In the genomic region with DNA sequence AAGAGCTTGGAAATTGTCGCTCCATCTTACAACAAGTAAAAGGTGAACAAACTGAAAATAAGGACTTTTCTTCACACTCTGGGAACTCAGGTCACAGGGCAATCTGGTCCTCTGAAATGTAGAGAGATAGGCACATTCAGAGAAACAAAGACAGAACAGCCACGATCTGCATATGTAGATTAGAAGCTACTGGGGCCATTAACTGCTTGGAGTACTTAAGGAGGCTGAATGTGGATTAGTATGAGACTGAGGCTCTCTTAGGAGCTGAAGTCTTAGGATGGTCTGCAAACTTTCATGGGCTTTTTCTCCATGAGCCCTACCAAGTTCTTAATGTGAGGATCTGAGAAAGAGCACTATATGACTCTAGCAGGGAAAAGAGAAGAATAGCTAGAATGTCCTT, we compare ENCODE assay signal across 1 cellular context.
A peak's percentile ranks its signal among the peaks of the same experiment; 100 is the strongest.
TF ChIP-seq lines count a peak whose summit lies in the region.

No MANE protein-coding gene starts in this region.

TF ChIP-seq in GM23338, 12 proteins besides CTCF, POLR2A, EP300 and RAD21 (continued from another document):
- TF ChIP-seq, protein P1, sequence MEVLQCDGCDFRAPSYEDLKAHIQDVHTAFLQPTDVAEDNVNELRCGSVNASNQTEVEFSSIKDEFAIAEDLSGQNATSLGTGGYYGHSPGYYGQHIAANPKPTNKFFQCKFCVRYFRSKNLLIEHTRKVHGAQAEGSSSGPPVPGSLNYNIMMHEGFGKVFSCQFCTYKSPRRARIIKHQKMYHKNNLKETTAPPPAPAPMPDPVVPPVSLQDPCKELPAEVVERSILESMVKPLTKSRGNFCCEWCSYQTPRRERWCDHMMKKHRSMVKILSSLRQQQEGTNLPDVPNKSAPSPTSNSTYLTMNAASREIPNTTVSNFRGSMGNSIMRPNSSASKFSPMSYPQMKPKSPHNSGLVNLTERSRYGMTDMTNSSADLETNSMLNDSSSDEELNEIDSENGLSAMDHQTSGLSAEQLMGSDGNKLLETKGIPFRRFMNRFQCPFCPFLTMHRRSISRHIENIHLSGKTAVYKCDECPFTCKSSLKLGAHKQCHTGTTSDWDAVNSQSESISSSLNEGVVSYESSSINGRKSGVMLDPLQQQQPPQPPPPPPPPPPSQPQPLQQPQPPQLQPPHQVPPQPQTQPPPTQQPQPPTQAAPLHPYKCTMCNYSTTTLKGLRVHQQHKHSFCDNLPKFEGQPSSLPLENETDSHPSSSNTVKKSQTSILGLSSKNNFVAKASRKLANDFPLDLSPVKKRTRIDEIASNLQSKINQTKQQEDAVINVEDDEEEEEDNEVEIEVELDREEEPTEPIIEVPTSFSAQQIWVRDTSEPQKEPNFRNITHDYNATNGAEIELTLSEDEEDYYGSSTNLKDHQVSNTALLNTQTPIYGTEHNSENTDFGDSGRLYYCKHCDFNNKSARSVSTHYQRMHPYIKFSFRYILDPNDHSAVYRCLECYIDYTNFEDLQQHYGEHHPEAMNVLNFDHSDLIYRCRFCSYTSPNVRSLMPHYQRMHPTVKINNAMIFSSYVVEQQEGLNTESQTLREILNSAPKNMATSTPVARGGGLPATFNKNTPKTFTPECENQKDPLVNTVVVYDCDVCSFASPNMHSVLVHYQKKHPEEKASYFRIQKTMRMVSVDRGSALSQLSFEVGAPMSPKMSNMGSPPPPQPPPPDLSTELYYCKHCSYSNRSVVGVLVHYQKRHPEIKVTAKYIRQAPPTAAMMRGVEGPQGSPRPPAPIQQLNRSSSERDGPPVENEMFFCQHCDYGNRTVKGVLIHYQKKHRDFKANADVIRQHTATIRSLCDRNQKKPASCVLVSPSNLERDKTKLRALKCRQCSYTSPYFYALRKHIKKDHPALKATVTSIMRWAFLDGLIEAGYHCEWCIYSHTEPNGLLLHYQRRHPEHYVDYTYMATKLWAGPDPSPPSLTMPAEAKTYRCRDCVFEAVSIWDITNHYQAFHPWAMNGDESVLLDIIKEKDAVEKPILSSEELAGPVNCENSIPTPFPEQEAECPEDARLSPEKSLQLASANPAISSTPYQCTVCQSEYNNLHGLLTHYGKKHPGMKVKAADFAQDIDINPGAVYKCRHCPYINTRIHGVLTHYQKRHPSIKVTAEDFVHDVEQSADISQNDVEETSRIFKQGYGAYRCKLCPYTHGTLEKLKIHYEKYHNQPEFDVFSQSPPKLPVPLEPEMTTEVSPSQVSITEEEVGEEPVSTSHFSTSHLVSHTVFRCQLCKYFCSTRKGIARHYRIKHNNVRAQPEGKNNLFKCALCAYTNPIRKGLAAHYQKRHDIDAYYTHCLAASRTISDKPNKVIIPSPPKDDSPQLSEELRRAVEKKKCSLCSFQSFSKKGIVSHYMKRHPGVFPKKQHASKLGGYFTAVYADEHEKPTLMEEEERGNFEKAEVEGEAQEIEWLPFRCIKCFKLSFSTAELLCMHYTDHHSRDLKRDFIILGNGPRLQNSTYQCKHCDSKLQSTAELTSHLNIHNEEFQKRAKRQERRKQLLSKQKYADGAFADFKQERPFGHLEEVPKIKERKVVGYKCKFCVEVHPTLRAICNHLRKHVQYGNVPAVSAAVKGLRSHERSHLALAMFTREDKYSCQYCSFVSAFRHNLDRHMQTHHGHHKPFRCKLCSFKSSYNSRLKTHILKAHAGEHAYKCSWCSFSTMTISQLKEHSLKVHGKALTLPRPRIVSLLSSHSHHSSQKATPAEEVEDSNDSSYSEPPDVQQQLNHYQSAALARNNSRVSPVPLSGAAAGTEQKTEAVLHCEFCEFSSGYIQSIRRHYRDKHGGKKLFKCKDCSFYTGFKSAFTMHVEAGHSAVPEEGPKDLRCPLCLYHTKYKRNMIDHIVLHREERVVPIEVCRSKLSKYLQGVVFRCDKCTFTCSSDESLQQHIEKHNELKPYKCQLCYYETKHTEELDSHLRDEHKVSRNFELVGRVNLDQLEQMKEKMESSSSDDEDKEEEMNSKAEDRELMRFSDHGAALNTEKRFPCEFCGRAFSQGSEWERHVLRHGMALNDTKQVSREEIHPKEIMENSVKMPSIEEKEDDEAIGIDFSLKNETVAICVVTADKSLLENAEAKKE (CRISPR knock-in tag; IDR thresholded peaks at IDR 0.05) = peak; percentile 99
